In the genomic region with DNA sequence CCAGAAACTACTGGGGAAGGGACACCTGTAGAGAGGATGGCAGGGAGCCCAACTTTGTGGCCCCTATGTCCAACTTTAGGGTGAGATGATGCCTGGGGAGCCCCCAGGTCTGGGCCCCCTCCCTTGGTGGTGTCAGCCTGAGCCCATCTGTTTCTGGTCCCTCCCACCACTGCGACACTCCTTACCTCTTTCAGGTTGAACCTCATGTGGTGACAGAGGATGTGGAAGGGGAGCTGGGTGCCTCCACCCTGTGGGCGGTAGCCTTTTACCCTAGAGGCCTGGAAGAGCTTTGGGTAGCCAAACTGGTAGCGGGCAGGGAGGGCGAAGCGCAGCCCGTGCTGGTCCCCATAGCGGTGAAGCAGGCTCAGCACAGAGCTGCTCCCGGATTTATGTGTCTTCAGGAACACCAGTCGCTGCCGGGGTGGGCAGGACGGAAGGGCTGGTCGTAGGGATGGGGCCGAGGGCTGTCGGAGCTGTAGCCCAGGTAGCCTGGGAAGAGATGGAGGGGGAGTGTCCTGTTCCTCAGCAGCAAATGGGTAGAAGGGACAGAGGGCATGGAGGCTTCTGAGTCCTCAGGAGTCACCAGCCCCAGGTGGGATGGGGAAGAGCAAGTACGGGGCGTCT, we compare ENCODE assay signal across 12 cellular contexts. TPM values are rescaled to one million over a fixed set of nuclear protein-coding genes. Genes with fewer than 3 reads are reported as not detected.
DNase-seq lines count a peak whose midpoint lies in the region; ATAC-seq and TF ChIP-seq lines count a peak whose summit lies in the region.
"Had no signal": no experiment of that assay in that cellular context is flagged by ENCODE, and none has a peak within 500 bp of the region (broad histone marks: within the 10 kb centered on the region; RNA-seq: fewer than 3 reads in every experiment).

No MANE protein-coding gene starts in this region.

- H3K9me3 Mint-ChIP-seq in naive thymus-derived CD4-positive, alpha-beta T cell: no peaks in the 10 kb centered on the region

- CTCF ChIA-PET in naive thymus-derived CD4-positive, alpha-beta T cell (lab: Charles Lee): interaction anchor here (0.9 to 4.2 kb wide), 10 partner anchors 9 to 51 kb away, joined by 3 to 18 read pairs (median 5); a partner anchor contains a TSS

- TF ChIP-seq CTCF in tibial artery (IDR thresholded peaks at IDR 0.05) (no peak), BE2C (IDR thresholded peaks at IDR 0.05; ENCODE audit: low read depth, low read length) (no peak)

- no peaks in the 10 kb centered on the region for H3K9me3 ChIP-seq in naive thymus-derived CD4-positive, alpha-beta T cell (ENCODE audit: control insufficient read depth in 2 of 3, low read length in 3 of 3)
- H3K9me3 ChIP-seq in tibial artery (no peaks in the 10 kb centered on the region), BE2C (no peaks in the 10 kb centered on the region)

- POLR2A ChIA-PET in naive thymus-derived CD4-positive, alpha-beta T cell (lab: Charles Lee): interaction anchor here (0.8 to 23.1 kb wide), 15 partner anchors 14 to 54 kb away, joined by 3 to 383 read pairs (median 5); a partner anchor contains a TSS

- DNase-seq in stimulated activated CD4-positive, alpha-beta T cell treated with anti-CD3 and anti-CD28 coated beads, Interleukin-4, amount 100 ng/mL, for 1 hour: peak; percentile 36
- DNase-seq in stimulated activated CD4-positive, alpha-beta T cell treated with anti-CD3 and anti-CD28 coated beads, Interleukin-2, amount 100 ng/mL, for 48 hours: no peak
- DNase-seq in activated naive CD4-positive, alpha-beta T cell treated with Interleukin-2 at 50 U/mL for 16 hours: peak; percentile 43
- peak in 7 of 9 donors; percentile 56 to 71 (median 61) for DNase-seq in naive thymus-derived CD4-positive, alpha-beta T cell
- DNase-seq in tibial artery (no peak), AG20443 (ENCODE audit: low spot score) (no peak), BE2C (no peak)
- DNase-seq: KBM-7, NCI-H1930, T1000 had no signal

- H3K36me3 ChIP-seq in naive thymus-derived CD4-positive, alpha-beta T cell (ENCODE audit: control insufficient read depth in 2 of 3, insufficient read depth in 3 of 3, low read length in 3 of 3): no peaks in the 10 kb centered on the region
- H3K36me3 ChIP-seq in tibial artery (no peaks in the 10 kb centered on the region), BE2C (no peaks in the 10 kb centered on the region)

- H3K27ac ChIP-seq in naive thymus-derived CD4-positive, alpha-beta T cell (ENCODE audit: low read depth, low read length): peak overlapping the region; percentile 81
- H3K27ac ChIP-seq in tibial artery: no peak overlapping the region

- H3K4me1 Mint-ChIP-seq in naive thymus-derived CD4-positive, alpha-beta T cell: peaks cover 54 to 94% (median 83%) of the 10 kb centered on the region in 7 donors

- peak overlapping the region; percentile 86 to 95 (median 92) for H3K4me3 Mint-ChIP-seq in naive thymus-derived CD4-positive, alpha-beta T cell

- peaks cover 0 to 27% (median 5%) of the 10 kb centered on the region in 5 donors for H3K27me3 Mint-ChIP-seq in naive thymus-derived CD4-positive, alpha-beta T cell

- H3K36me3 Mint-ChIP-seq in naive thymus-derived CD4-positive, alpha-beta T cell: peaks cover 0 to 3% (median 0%) of the 10 kb centered on the region in 5 donors

- peak; percentile 75 for ATAC-seq in naive thymus-derived CD4-positive, alpha-beta T cell
- no peak for ATAC-seq in HG02885 (IDR thresholded peaks at IDR 0.05; ENCODE audit: poor library complexity, unreplicated experiment)
- ATAC-seq: sciatic nerve had no signal

- intact Hi-C loops in naive thymus-derived CD4-positive, alpha-beta T cell (cut with micrococcal nuclease): loop anchor here (1.0 to 5.0 kb wide), 3 partner anchors 8 to 34 kb away; a partner anchor contains a TSS
- intact Hi-C loops in tibial artery (cut with DNase I; ENCODE audit: low total_unique reads): no loop called here

- H3K27me3 ChIP-seq in naive thymus-derived CD4-positive, alpha-beta T cell (ENCODE audit: control insufficient read depth in 2 of 2, insufficient read depth in 2 of 2, low read length in 2 of 2): no peaks in the 10 kb centered on the region
- H3K27me3 ChIP-seq in tibial artery: peaks cover 0 to 9% of the 10 kb centered on the region in 2 donors
- peaks cover 21% of the 10 kb centered on the region for H3K27me3 ChIP-seq in BE2C

- peak overlapping the region; percentile 87 to 99 (median 96) for H3K27ac Mint-ChIP-seq in naive thymus-derived CD4-positive, alpha-beta T cell

- peaks cover 30 to 78% of the 10 kb centered on the region in 2 donors for H3K4me1 ChIP-seq in naive thymus-derived CD4-positive, alpha-beta T cell (ENCODE audit: control insufficient read depth in 2 of 2, insufficient read depth in 2 of 2, low read length in 2 of 2)
- H3K4me1 ChIP-seq in tibial artery (peaks cover 0 to 29% (median 16%) of the 10 kb centered on the region in 4 donors), BE2C (peaks cover 5% of the 10 kb centered on the region)

- H3K4me3 ChIP-seq in naive thymus-derived CD4-positive, alpha-beta T cell (ENCODE audit: low read length): peak overlapping the region; percentile 69
- H3K4me3 ChIP-seq in tibial artery (no peak overlapping the region), BE2C (ENCODE audit: low read depth, low read length) (no peak overlapping the region)

RNA-seq across cellular contexts. Expression of a gene that starts 2.0 kb away (rescaled TPM):
- total RNA-seq in naive thymus-derived CD4-positive, alpha-beta T cell: 10 to 100 TPM in 4 of 5 experiments, 1 to 10 TPM in 1; 4.7 to 26.8 (median 16.7) TPM
- polyA plus RNA-seq in naive thymus-derived CD4-positive, alpha-beta T cell: 10 to 100 TPM in 1 of 2 donors, 1 to 10 TPM in 1; 7.4 to 10.8 TPM
- 0.80 TPM for polyA plus RNA-seq in BE2C (2012; ENCODE audit: insufficient read depth, insufficient read length, low read depth)

RNA-seq across cellular contexts. Expression of a gene that starts 7.9 kb away (rescaled TPM):
- total RNA-seq in naive thymus-derived CD4-positive, alpha-beta T cell: 100 to 1,000 TPM in 1 of 5 experiments, 10 to 100 TPM in 4; 51.8 to 102 (median 70.2) TPM
- polyA plus RNA-seq in naive thymus-derived CD4-positive, alpha-beta T cell: 1 to 10 TPM; 3.2 to 5.9 TPM
- polyA plus RNA-seq in BE2C (2012; ENCODE audit: insufficient read depth, insufficient read length, low read depth): 38.3 TPM

RNA-seq across cellular contexts. Expression of a gene that starts 10.8 kb away (rescaled TPM):
- total RNA-seq in naive thymus-derived CD4-positive, alpha-beta T cell: 10 to 100 TPM in 4 of 5 experiments, 1 to 10 TPM in 1; 8.1 to 30.6 (median 18.2) TPM
- under 1 TPM; 0.64 to 0.87 TPM for polyA plus RNA-seq in naive thymus-derived CD4-positive, alpha-beta T cell
- 7.4 TPM for polyA plus RNA-seq in BE2C (2012; ENCODE audit: insufficient read depth, insufficient read length, low read depth)

RNA-seq across cellular contexts. Expression of a gene that starts 11.3 kb away (rescaled TPM):
- 10 to 100 TPM in 1 of 5 experiments, 1 to 10 TPM in 4; 5.5 to 24.6 (median 9.5) TPM for total RNA-seq in naive thymus-derived CD4-positive, alpha-beta T cell
- 1 to 10 TPM; 2.4 to 6.5 TPM for polyA plus RNA-seq in naive thymus-derived CD4-positive, alpha-beta T cell
- polyA plus RNA-seq in BE2C (2012; ENCODE audit: insufficient read depth, insufficient read length, low read depth): 5.3 TPM

RNA-seq across cellular contexts. Expression of a gene that starts 17.7 kb away (rescaled TPM):
- total RNA-seq in naive thymus-derived CD4-positive, alpha-beta T cell: 100 to 1,000 TPM; 132 to 200 (median 173) TPM
- polyA plus RNA-seq in naive thymus-derived CD4-positive, alpha-beta T cell: 100 to 1,000 TPM; 550 to 555 TPM
- 362 TPM for polyA plus RNA-seq in BE2C (2012; ENCODE audit: insufficient read depth, insufficient read length, low read depth)

Comparison
In these comparisons a context has a peak if more than half of its experiments do, and no peak if none do; other contexts are left out.
1. DNase-seq: peak in stimulated activated CD4-positive, alpha-beta T cell treated with anti-CD3 and anti-CD28 coated beads, Interleukin-4, amount 100 ng/mL, for 1 hour (single experiment), activated naive CD4-positive, alpha-beta T cell treated with Interleukin-2 at 50 U/mL for 16 hours (single experiment) and naive thymus-derived CD4-positive, alpha-beta T cell (7 of 9); none in stimulated activated CD4-positive, alpha-beta T cell treated with anti-CD3 and anti-CD28 coated beads, Interleukin-2, amount 100 ng/mL, for 48 hours (0 of 2), tibial artery (0 of 2), AG20443 (single experiment) and BE2C (single experiment).